ENCODE assay signal across 13 cellular contexts in the genomic region with DNA sequence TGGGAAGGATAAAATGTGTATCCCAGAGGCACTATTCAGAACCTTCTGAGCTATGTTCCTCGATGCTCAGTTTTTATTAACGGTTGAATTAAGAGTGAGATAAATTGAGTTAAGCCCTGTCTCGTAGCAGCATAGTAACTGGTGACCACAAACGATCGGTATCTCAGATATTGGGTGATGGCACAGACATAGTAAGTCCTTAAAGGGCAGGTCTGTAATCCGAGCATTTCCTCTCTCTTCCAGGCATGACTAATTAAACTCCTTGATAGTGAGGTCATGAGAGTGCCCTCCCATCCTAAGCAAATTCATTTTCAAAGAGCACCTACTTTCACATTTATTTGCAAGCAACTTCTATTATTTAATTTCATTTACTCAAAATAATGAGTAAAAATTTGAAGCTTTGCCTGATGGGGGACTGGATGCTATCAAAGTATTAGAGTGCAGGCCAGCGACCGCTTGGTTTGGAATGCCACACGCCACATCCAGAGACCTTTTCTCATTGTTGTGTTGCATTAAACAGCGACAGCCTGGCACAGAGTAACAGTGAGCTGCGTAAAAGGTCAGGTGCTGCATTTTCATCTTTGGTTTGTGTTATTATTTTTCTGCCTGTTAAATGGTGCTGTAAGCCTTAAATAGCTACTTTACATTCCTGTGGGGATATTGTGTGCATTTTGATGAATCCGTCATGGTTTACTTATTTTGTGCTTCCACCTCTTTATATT.
DNase-seq lines count a peak whose midpoint lies in the region; ATAC-seq, FAIRE-seq and TF ChIP-seq lines count a peak whose summit lies in the region.
"Had no signal": no experiment of that assay in that cellular context is flagged by ENCODE, and none has a peak within 500 bp of the region (broad histone marks: within the 10 kb centered on the region; RNA-seq: fewer than 3 reads in every experiment).

No MANE protein-coding gene starts in this region.

- DNase-seq in GM23338 (ENCODE audit: low spot score) (peak; percentile 39), NCI-H2196 (lab: John Stamatoyannopoulos, UW; ENCODE audit: unreplicated experiment) (peak; percentile 31), bronchial epithelial cell (ENCODE audit: low read depth) (peak; percentile 80), myocyte (ENCODE audit: low read depth) (peak; percentile 68), MM.1S (no peak), NCI-H69 (lab: John Stamatoyannopoulos, UW) (no peak)
- DNase-seq in activated CD4-positive, alpha-beta T cell treated with anti-CD3 and anti-CD28 coated beads for 1 hour = no peak
- DNase-seq: activated T-cell treated with anti-CD3 and anti-CD28 coated beads, Interleukin-2, amount 50 U/mL, for 1 hour; amniotic stem cell; CD4-positive, alpha-beta T cell; sigmoid colon had no signal

- ATAC-seq in GM23338 (peak; percentile 73), HG03565 (IDR thresholded peaks at IDR 0.05; ENCODE audit: unreplicated experiment) (no peak)

- H3K27me3 ChIP-seq in GM23338 (ENCODE audit: insufficient read depth) = no peaks in the 10 kb centered on the region
- no peaks in the 10 kb centered on the region for H3K27me3 ChIP-seq in bronchial epithelial cell (ENCODE audit: control insufficient read depth, insufficient read depth, low read length)
- no peaks in the 10 kb centered on the region for H3K27me3 ChIP-seq in MM.1S (replicated peaks; ENCODE audit: insufficient read depth, low read length)
- H3K27me3 ChIP-seq: sigmoid colon, SJSA1 had no signal

- no peaks in the 10 kb centered on the region for H3K9me3 Mint-ChIP-seq in GM23338

- H3K4me2 ChIP-seq in GM23338 = no peak overlapping the region; the same call in 1 of the 2 replicates
- no peak overlapping the region for H3K4me2 ChIP-seq in MM.1S (ENCODE audit: low read depth, low read length)

- H2AFZ ChIP-seq in GM23338 (no peak overlapping the region), MM.1S (ENCODE audit: low read length) (no peak overlapping the region)

- H3K27ac Mint-ChIP-seq in GM23338 = no peak overlapping the region
- H3K27ac Mint-ChIP-seq: CD4-positive, alpha-beta T cell had no signal

- H3K79me2 ChIP-seq in GM23338 (replicated peaks; ENCODE audit: insufficient read depth) (no peaks in the 10 kb centered on the region), MM.1S (ENCODE audit: low read length) (no peaks in the 10 kb centered on the region)

- H3K27ac ChIP-seq in GM23338 (ENCODE audit: low read depth) (no peak overlapping the region), MM.1S (ENCODE audit: low read length) (no peak overlapping the region)
- H3K27ac ChIP-seq: SJSA1 had no signal

- no peaks in the 10 kb centered on the region for H3K36me3 Mint-ChIP-seq in GM23338 (ENCODE audit: low read depth)

- H3K9ac ChIP-seq in MM.1S (ENCODE audit: low read length) = no peak overlapping the region

- no peak for TF ChIP-seq CTCF in GM23338 (conservative IDR thresholded peaks at IDR 0.05; ENCODE audit: low read depth in 2 of 2)
- TF ChIP-seq CTCF in bronchial epithelial cell (IDR thresholded peaks at IDR 0.05; ENCODE audit: insufficient read depth, low read length, severe bottlenecking) = no peak
- no peak for TF ChIP-seq CTCF in MM.1S (IDR thresholded peaks at IDR 0.05; ENCODE audit: low read length)

- H3K9me3 ChIP-seq in MM.1S (replicated peaks; ENCODE audit: insufficient read depth, low read length) = no peaks in the 10 kb centered on the region
- H3K9me3 ChIP-seq: sigmoid colon, SJSA1 had no signal

- H3K4me1 Mint-ChIP-seq in GM23338 = peaks cover 34% of the 10 kb centered on the region

- H3K4me1 ChIP-seq in GM23338 (ENCODE audit: insufficient read depth) (peaks cover 32% of the 10 kb centered on the region; the same call in 1 of the 2 replicates), MM.1S (ENCODE audit: low read length) (peaks cover 12% of the 10 kb centered on the region)
- H3K4me1 ChIP-seq: SJSA1 had no signal

- no peak overlapping the region for H3K4me3 Mint-ChIP-seq in GM23338
- H3K4me3 Mint-ChIP-seq: CD4-positive, alpha-beta T cell had no signal

- no peaks in the 10 kb centered on the region for H4K20me1 ChIP-seq in GM23338 (replicated peaks; ENCODE audit: insufficient read depth)
- H4K20me1 ChIP-seq in MM.1S (ENCODE audit: insufficient read depth, low read length) = no peaks in the 10 kb centered on the region

- H3K36me3 ChIP-seq in GM23338 (ENCODE audit: insufficient read depth) = no peaks in the 10 kb centered on the region
- H3K36me3 ChIP-seq in bronchial epithelial cell (ENCODE audit: control insufficient read depth, insufficient read depth, low read length) = no peaks in the 10 kb centered on the region
- H3K36me3 ChIP-seq in MM.1S (replicated peaks; ENCODE audit: insufficient read depth, low read length) = no peaks in the 10 kb centered on the region
- H3K36me3 ChIP-seq: sigmoid colon, SJSA1 had no signal

- H3K9me2 ChIP-seq in GM23338 (ENCODE audit: insufficient read depth) (peaks cover 4% of the 10 kb centered on the region; the same call in 1 of the 2 replicates), MM.1S (replicated peaks; ENCODE audit: insufficient read depth, low read length) (no peaks in the 10 kb centered on the region)

- no peak for FAIRE-seq in bronchial epithelial cell (lab: Jason Lieb, UNC)

- no peaks in the 10 kb centered on the region for H3K27me3 Mint-ChIP-seq in GM23338 (ENCODE audit: insufficient read depth, low read depth, poor library complexity)
- H3K27me3 Mint-ChIP-seq: CD4-positive, alpha-beta T cell had no signal

- H3F3A ChIP-seq in GM23338 (replicated peaks; ENCODE audit: low read depth) = no peaks in the 10 kb centered on the region
- no peaks in the 10 kb centered on the region for H3F3A ChIP-seq in MM.1S (ENCODE audit: insufficient read depth, low read length)

- H3K4me3 ChIP-seq in GM23338 (no peak overlapping the region), bronchial epithelial cell (ENCODE audit: low read depth, low read length) (no peak overlapping the region), MM.1S (ENCODE audit: low read length) (no peak overlapping the region)
- H3K4me3 ChIP-seq: SJSA1 had no signal

TF ChIP-seq in GM23338, 12 proteins besides CTCF, POLR2A, EP300 and RAD21 (continues in another document):
- TF ChIP-seq EZH2phosphoT487 (IDR thresholded peaks at IDR 0.05; ENCODE audit: unreplicated experiment) = no peak
- TF ChIP-seq, protein P1, sequence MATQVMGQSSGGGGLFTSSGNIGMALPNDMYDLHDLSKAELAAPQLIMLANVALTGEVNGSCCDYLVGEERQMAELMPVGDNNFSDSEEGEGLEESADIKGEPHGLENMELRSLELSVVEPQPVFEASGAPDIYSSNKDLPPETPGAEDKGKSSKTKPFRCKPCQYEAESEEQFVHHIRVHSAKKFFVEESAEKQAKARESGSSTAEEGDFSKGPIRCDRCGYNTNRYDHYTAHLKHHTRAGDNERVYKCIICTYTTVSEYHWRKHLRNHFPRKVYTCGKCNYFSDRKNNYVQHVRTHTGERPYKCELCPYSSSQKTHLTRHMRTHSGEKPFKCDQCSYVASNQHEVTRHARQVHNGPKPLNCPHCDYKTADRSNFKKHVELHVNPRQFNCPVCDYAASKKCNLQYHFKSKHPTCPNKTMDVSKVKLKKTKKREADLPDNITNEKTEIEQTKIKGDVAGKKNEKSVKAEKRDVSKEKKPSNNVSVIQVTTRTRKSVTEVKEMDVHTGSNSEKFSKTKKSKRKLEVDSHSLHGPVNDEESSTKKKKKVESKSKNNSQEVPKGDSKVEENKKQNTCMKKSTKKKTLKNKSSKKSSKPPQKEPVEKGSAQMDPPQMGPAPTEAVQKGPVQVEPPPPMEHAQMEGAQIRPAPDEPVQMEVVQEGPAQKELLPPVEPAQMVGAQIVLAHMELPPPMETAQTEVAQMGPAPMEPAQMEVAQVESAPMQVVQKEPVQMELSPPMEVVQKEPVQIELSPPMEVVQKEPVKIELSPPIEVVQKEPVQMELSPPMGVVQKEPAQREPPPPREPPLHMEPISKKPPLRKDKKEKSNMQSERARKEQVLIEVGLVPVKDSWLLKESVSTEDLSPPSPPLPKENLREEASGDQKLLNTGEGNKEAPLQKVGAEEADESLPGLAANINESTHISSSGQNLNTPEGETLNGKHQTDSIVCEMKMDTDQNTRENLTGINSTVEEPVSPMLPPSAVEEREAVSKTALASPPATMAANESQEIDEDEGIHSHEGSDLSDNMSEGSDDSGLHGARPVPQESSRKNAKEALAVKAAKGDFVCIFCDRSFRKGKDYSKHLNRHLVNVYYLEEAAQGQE (IDR thresholded peaks at IDR 0.05; ENCODE audit: unreplicated experiment) = no peak
- no peak for TF ChIP-seq STAT1 (IDR thresholded peaks at IDR 0.05; ENCODE audit: unreplicated experiment)
- TF ChIP-seq, protein P2, sequence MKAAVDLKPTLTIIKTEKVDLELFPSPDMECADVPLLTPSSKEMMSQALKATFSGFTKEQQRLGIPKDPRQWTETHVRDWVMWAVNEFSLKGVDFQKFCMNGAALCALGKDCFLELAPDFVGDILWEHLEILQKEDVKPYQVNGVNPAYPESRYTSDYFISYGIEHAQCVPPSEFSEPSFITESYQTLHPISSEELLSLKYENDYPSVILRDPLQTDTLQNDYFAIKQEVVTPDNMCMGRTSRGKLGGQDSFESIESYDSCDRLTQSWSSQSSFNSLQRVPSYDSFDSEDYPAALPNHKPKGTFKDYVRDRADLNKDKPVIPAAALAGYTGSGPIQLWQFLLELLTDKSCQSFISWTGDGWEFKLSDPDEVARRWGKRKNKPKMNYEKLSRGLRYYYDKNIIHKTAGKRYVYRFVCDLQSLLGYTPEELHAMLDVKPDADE (IDR thresholded peaks at IDR 0.05) = no peak
- no peak for TF ChIP-seq JUNB (IDR thresholded peaks at IDR 0.05; ENCODE audit: unreplicated experiment)
- no peak for TF ChIP-seq CREB1 (CRISPR knock-in tag; IDR thresholded peaks at IDR 0.05; ENCODE audit: low read depth)
- TF ChIP-seq EZH2 (IDR thresholded peaks at IDR 0.05; ENCODE audit: low read depth, unreplicated experiment) = no peak

Comparison
In these comparisons a context has a peak if more than half of its experiments do, and no peak if none do; other contexts are left out.
1. DNase-seq: peak in GM23338 (single experiment), NCI-H2196 (single experiment), bronchial epithelial cell (single experiment) and myocyte (single experiment); none in activated CD4-positive, alpha-beta T cell treated with anti-CD3 and anti-CD28 coated beads for 1 hour (single experiment), MM.1S (single experiment) and NCI-H69 (single experiment).